Comparison of ENCODE assay signal across 1 cellular context in the genomic region with DNA sequence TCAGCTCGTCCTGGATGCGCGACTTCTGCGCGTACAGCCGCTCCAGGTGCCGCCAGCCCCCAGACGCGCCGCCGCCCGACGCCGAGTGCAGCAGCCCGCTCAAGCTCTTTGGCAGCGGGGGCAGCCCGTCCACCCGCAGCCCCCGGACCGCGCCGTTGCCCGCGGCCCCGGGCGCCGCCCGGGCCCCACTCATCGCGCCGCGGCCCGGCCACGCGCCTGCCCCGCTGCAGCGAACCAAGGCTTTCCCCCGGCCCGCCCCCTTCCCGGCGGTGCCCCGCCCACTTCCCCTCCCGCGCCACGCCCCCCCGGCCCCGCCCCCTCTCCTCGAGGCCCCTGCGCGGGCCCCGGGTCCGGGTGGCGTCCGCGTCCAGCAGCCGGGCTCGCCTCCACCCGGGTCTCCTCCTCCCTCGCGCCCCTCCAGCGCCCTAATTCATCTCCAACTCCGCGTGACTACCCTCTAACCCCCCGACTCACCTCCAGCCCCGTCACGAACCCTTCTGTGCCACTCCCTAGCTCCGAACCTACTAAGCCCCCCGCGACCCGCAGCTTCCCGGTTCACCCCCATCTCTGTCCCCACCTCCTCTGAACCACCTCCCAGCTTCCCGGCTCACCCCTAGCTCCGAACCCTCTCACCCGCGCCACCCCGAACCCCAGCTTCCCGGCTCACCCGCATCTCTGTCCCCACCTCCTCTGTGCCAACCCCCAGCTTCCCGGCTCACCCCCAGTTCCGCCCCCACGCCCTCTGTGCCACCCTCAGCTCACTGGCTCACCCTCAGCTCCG.
TF ChIP-seq lines count a peak whose summit lies in the region.

TSS of gene FAM89A (minus strand) at position 236 of the 781 bp plus-strand sequence. CDS start at position 193, 43 bp downstream.

TF ChIP-seq in K562, 482 proteins besides CTCF, POLR2A, EP300 and RAD21 (continued from another document and continues in another):
- TF ChIP-seq AFF1 (IDR thresholded peaks at IDR 0.05; ENCODE audit: low read depth in 1 of 2, partially characterized antibody in 2 of 2) (peak in 1 of 2 experiments; percentile 59), GTF2E2 (tag; IDR thresholded peaks at IDR 0.05) (peak; percentile 63; the same call in 1 of the 2 replicates), RB1 (IDR thresholded peaks at IDR 0.05; ENCODE audit: low read depth) (peak; percentile 63), SIN3A (IDR thresholded peaks at IDR 0.05; ENCODE audit: borderline replicate concordance in 2 of 2, control insufficient read depth in 1 of 2, low read depth in 2 of 2, low read length in 2 of 2) (peak; percentile 37 to 51; a peak in 1 of 4 replicates), VEZF1 (CRISPR knock-in tag; IDR thresholded peaks at IDR 0.05) (peak; percentile 82; the same call in 1 of the 2 replicates), KAT2B (IDR thresholded peaks at IDR 0.05; ENCODE audit: low read depth, low read length) (no peak), POLR2G (IDR thresholded peaks at IDR 0.05; ENCODE audit: low read depth, low read length) (peak; percentile 84), NEUROD1 (IDR thresholded peaks at IDR 0.05; ENCODE audit: borderline replicate concordance, low read depth, low read length, partially characterized antibody) (no peak), ZNF511 (CRISPR knock-in tag; IDR thresholded peaks at IDR 0.05) (0 out of 2 replicates have a peak, but pooled peaks have one; percentile 27), FOXP1 (CRISPR knock-in tag; IDR thresholded peaks at IDR 0.05) (no peak), SMAD4 (CRISPR knock-in tag; conservative IDR thresholded peaks at IDR 0.05) (peak; percentile 66), ZHX1 (conservative IDR thresholded peaks at IDR 0.05; ENCODE audit: low read length) (no peak), MTA1 (IDR thresholded peaks at IDR 0.05; ENCODE audit: borderline replicate concordance) (0 out of 2 replicates have a peak, but pooled peaks have one; percentile 44), PHF20 (IDR thresholded peaks at IDR 0.05; ENCODE audit: partially characterized antibody) (peak; percentile 67), NFYB (IDR thresholded peaks at IDR 0.05; ENCODE audit: extremely low read depth, insufficient read length) (no peak), NR4A1 (CRISPR knock-in tag; IDR thresholded peaks at IDR 0.05) (0 out of 2 replicates have a peak, but pooled peaks have one; percentile 42), NR4A1 (tag; IDR thresholded peaks at IDR 0.05) (no peak), SAP30 (IDR thresholded peaks at IDR 0.05; ENCODE audit: borderline replicate concordance, insufficient read depth, low read depth, low read length, poor library complexity, severe bottlenecking) (peak; percentile 26), SMARCE1 (IDR thresholded peaks at IDR 0.05) (peak; percentile 45; the same call in 1 of the 2 replicates), ZBTB40 (IDR thresholded peaks at IDR 0.05) (peak; percentile 65), ZBTB40 (CRISPR knock-in tag; IDR thresholded peaks at IDR 0.05) (no peak), HDGF (IDR thresholded peaks at IDR 0.05) (peak; percentile 79), TEAD1 (CRISPR knock-in tag; IDR thresholded peaks at IDR 0.05) (no peak), SMARCA4 (IDR thresholded peaks at IDR 0.05) (0 out of 2 replicates have a peak, but pooled peaks have one; percentile 31), PHF8 (IDR thresholded peaks at IDR 0.05; ENCODE audit: borderline replicate concordance, low read length) (peak; percentile 74; the same call in 1 of the 2 replicates)
- TF ChIP-seq, protein P1, sequence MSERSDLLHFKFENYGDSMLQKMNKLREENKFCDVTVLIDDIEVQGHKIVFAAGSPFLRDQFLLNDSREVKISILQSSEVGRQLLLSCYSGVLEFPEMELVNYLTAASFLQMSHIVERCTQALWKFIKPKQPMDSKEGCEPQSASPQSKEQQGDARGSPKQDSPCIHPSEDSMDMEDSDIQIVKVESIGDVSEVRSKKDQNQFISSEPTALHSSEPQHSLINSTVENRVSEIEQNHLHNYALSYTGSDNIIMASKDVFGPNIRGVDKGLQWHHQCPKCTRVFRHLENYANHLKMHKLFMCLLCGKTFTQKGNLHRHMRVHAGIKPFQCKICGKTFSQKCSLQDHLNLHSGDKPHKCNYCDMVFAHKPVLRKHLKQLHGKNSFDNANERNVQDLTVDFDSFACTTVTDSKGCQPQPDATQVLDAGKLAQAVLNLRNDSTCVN (CRISPR knock-in tag; IDR thresholded peaks at IDR 0.05), result 0 out of 2 replicates have a peak, but pooled peaks have one; percentile 28
- TF ChIP-seq, protein P2, sequence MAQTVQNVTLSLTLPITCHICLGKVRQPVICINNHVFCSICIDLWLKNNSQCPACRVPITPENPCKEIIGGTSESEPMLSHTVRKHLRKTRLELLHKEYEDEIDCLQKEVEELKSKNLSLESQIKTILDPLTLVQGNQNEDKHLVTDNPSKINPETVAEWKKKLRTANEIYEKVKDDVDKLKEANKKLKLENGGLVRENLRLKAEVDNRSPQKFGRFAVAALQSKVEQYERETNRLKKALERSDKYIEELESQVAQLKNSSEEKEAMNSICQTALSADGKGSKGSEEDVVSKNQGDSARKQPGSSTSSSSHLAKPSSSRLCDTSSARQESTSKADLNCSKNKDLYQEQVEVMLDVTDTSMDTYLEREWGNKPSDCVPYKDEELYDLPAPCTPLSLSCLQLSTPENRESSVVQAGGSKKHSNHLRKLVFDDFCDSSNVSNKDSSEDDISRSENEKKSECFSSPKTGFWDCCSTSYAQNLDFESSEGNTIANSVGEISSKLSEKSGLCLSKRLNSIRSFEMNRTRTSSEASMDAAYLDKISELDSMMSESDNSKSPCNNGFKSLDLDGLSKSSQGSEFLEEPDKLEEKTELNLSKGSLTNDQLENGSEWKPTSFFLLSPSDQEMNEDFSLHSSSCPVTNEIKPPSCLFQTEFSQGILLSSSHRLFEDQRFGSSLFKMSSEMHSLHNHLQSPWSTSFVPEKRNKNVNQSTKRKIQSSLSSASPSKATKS (CRISPR knock-in tag; IDR thresholded peaks at IDR 0.05), result no peak
